In the genomic region with DNA sequence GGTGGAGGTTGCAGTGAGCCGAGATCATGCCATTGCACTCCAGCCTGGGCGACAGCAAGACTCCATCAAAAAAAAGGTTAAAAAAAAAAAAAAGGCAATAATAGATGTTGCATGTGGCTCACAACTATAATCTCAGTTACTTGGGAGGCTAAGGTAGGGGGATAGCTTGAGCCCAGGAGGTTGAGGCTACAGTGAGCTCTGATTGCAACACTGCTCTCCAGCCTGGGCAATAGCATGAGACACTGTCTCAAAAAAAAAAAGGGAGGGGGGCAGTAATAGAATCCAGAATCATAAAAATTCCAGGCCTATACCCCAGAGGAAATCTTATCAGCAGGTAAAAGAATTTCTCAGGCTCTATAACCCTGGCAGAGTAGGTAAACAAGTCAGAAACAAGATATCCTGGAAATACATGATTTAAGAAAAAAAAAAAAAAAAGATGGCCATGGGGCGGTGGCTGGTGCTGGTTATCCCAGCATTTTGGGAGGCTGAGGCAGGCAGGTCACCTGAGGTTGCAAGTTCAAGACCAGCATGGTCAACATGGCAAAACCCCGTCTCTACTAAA, we compare ENCODE assay signal across 2 cellular contexts.
A peak's percentile ranks its signal among the peaks of the same experiment; 100 is the strongest.
TF ChIP-seq lines count a peak whose summit lies in the region.

No MANE protein-coding gene starts in this region.

TF ChIP-seq in HEK293T, 16 proteins besides CTCF, POLR2A, EP300 and RAD21:
- TF ChIP-seq ZNF384 (IDR thresholded peaks at IDR 0.05), result peak; percentile 69; the same call in 1 of the 2 replicates
- no peak for TF ChIP-seq NFRKB (IDR thresholded peaks at IDR 0.05)

TF ChIP-seq in HepG2, 621 proteins besides CTCF, POLR2A, EP300 and RAD21:
- peak; percentile 41; the same call in 1 of the 2 replicates for TF ChIP-seq CEBPG (CRISPR knock-in tag; IDR thresholded peaks at IDR 0.05)
- no peak for TF ChIP-seq REST (IDR thresholded peaks at IDR 0.05; ENCODE audit: borderline replicate concordance in 1 of 2, low read depth in 1 of 2, low read length in 2 of 2)
- peak; percentile 18; the same call in 1 of the 2 replicates for TF ChIP-seq YEATS4 (CRISPR knock-in tag; IDR thresholded peaks at IDR 0.05; ENCODE audit: borderline replicate concordance)
- TF ChIP-seq CEBPB (IDR thresholded peaks at IDR 0.05; ENCODE audit: borderline replicate concordance, low read depth, low read length), result peak; percentile 54; the same call in 1 of the 2 replicates
- TF ChIP-seq, protein P1, sequence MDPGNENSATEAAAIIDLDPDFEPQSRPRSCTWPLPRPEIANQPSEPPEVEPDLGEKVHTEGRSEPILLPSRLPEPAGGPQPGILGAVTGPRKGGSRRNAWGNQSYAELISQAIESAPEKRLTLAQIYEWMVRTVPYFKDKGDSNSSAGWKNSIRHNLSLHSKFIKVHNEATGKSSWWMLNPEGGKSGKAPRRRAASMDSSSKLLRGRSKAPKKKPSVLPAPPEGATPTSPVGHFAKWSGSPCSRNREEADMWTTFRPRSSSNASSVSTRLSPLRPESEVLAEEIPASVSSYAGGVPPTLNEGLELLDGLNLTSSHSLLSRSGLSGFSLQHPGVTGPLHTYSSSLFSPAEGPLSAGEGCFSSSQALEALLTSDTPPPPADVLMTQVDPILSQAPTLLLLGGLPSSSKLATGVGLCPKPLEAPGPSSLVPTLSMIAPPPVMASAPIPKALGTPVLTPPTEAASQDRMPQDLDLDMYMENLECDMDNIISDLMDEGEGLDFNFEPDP (CRISPR knock-in tag; conservative IDR thresholded peaks at IDR 0.05), result 0 out of 2 replicates have a peak, but pooled peaks have one; percentile 21
TF ChIP-seq in HepG2: peak in this region for 4.
